Comparison of ENCODE assay signal across 13 cellular contexts in the genomic region with DNA sequence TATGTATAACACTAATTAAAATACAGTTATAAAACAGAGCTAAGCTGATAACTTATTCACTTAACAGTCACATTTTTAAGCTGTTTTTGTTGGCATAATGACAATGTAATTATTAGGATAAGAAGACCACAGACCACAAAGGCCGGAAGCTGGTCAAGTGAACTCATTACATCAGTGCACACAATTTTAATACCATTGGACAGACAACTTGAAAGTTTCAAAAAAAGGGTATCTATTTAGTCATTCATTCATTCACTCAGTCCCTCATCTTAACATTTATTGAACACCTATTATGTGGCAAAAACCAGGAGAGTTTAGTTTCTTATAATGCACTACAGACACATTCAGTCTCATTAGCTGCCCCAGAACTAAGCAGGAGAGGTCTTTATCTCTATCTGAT. TPM values are rescaled to one million over a fixed set of nuclear protein-coding genes. Genes with fewer than 3 reads are reported as not detected.
DNase-seq lines count a peak whose midpoint lies in the region; ATAC-seq, FAIRE-seq and TF ChIP-seq lines count a peak whose summit lies in the region.
"Had no signal": no experiment of that assay in that cellular context is flagged by ENCODE, and none has a peak within 500 bp of the region (broad histone marks: within the 10 kb centered on the region; RNA-seq: fewer than 3 reads in every experiment).

No MANE protein-coding gene starts in this region.

- peaks cover 2% of the 10 kb centered on the region for H3K36me3 Mint-ChIP-seq in activated naive CD4-positive, alpha-beta T cell treated with anti-CD3 and anti-CD28 coated beads, Interleukin-2, amount 50 U/mL, for 24 hours
- H3K36me3 Mint-ChIP-seq: IgD-negative memory B cell had no signal

- no peaks in the 10 kb centered on the region for H3K9me3 Mint-ChIP-seq in activated naive CD4-positive, alpha-beta T cell treated with anti-CD3 and anti-CD28 coated beads, Interleukin-2, amount 50 U/mL, for 24 hours
- H3K9me3 Mint-ChIP-seq: endodermal cell, IgD-negative memory B cell had no signal

- H3K27ac Mint-ChIP-seq in activated naive CD4-positive, alpha-beta T cell treated with anti-CD3 and anti-CD28 coated beads, Interleukin-2, amount 50 U/mL, for 24 hours, result no peak overlapping the region
- H3K27ac Mint-ChIP-seq: endodermal cell had no signal

- H3K4me1 Mint-ChIP-seq in activated naive CD4-positive, alpha-beta T cell treated with anti-CD3 and anti-CD28 coated beads, Interleukin-2, amount 50 U/mL, for 24 hours, result peaks cover 90% of the 10 kb centered on the region

- 0% methylated on average over 1 of the region's 1 CpG for WGBS in mammary epithelial cell (ENCODE audit: low coverage, missing lambda C conversion rate)
- WGBS in small intestine, 3 donors, result 56 to 85% (median 56%) methylated on average over 1 of the region's 1 CpG

- H3K79me2 ChIP-seq in mammary epithelial cell (ENCODE audit: insufficient read depth, low read length), result peaks cover 78% of the 10 kb centered on the region

- H3K27me3 ChIP-seq in RWPE2 (ENCODE audit: insufficient read depth, poor library complexity, severe bottlenecking) (no peaks in the 10 kb centered on the region), mammary epithelial cell (ENCODE audit: insufficient read depth, low read length) (peaks cover 5% of the 10 kb centered on the region), small intestine (ENCODE audit: control insufficient read depth in 2 of 2, insufficient read depth in 2 of 2, low read length in 2 of 2) (no peaks in the 10 kb centered on the region), WERI-Rb-1 (ENCODE audit: insufficient read depth, low read depth, severe bottlenecking) (no peaks in the 10 kb centered on the region)

- no peaks in the 10 kb centered on the region for H3K27me3 Mint-ChIP-seq in activated naive CD4-positive, alpha-beta T cell treated with anti-CD3 and anti-CD28 coated beads, Interleukin-2, amount 50 U/mL, for 24 hours
- H3K27me3 Mint-ChIP-seq: IgD-negative memory B cell had no signal

- H3K27ac ChIP-seq in RWPE2 (ENCODE audit: poor library complexity, severe bottlenecking) (no peak overlapping the region), mammary epithelial cell (ENCODE audit: insufficient read depth, low read depth, low read length) (no peak overlapping the region), small intestine (ENCODE audit: low read depth in 1 of 2, low read length in 1 of 2) (no peak overlapping the region), WERI-Rb-1 (no peak overlapping the region)

- H3K36me3 ChIP-seq in RWPE2 (ENCODE audit: low read depth) (no peaks in the 10 kb centered on the region), mammary epithelial cell (ENCODE audit: insufficient read depth, low read length) (no peaks in the 10 kb centered on the region), small intestine (ENCODE audit: control insufficient read depth in 2 of 2, insufficient read depth in 2 of 2, low read length in 2 of 2) (no peaks in the 10 kb centered on the region), WERI-Rb-1 (no peaks in the 10 kb centered on the region)

- peak; percentile 50; the same call in 2 of the 3 replicates for ATAC-seq in RWPE2 (ENCODE audit: low read depth)

- no peak for DNase-seq in activated naive CD4-positive, alpha-beta T cell treated with Interleukin-2 at 50 U/mL for 16 hours
- no peak for DNase-seq in RWPE2 (ENCODE audit: low spot score)
- DNase-seq in mammary epithelial cell, result peak; percentile 66
- peak; percentile 18 for DNase-seq in small intestine
- no peak for DNase-seq in WERI-Rb-1
- DNase-seq in posterior cingulate gyrus, result no peak
- no peak for DNase-seq in stimulated activated CD8-positive, alpha-beta memory T cell treated with anti-CD3 and anti-CD28 coated beads, Interleukin-4, amount 100 ng/mL, for 48 hours
- DNase-seq: endodermal cell, NCI-H510A treated with DMSO at 0.1 percent for 48 hours, substantia nigra had no signal

- intact Hi-C loops in mammary epithelial cell (cut with micrococcal nuclease), result no loop called here
- intact Hi-C loops in posterior cingulate gyrus (cut with DNase I), result no loop called here

- H3K9me3 ChIP-seq in RWPE2 (ENCODE audit: severe bottlenecking) (no peaks in the 10 kb centered on the region), mammary epithelial cell (replicated peaks; ENCODE audit: insufficient read depth, low read length) (no peaks in the 10 kb centered on the region), small intestine (ENCODE audit: control insufficient read depth, low read depth) (no peaks in the 10 kb centered on the region), WERI-Rb-1 (ENCODE audit: severe bottlenecking) (no peaks in the 10 kb centered on the region)

- dilution Hi-C loops in mammary epithelial cell (cut with HindIII; ENCODE audit: low sequenced_read_pairs), result no loop called here

- H3K4me3 ChIP-seq in RWPE2 (ENCODE audit: severe bottlenecking), result no peak overlapping the region
- no peak overlapping the region for H3K4me3 ChIP-seq in mammary epithelial cell (replicated peaks in 1 of 3; ENCODE audit: insufficient read depth in 1 of 3, low read depth in 2 of 3, low read length in 3 of 3)
- H3K4me3 ChIP-seq in small intestine (ENCODE audit: low read depth in 1 of 2, low read length in 2 of 2), result no peak overlapping the region
- no peak overlapping the region for H3K4me3 ChIP-seq in WERI-Rb-1 (ENCODE audit: low read depth, low read length)

- peak overlapping the region; percentile 11 for H3K4me3 Mint-ChIP-seq in activated naive CD4-positive, alpha-beta T cell treated with anti-CD3 and anti-CD28 coated beads, Interleukin-2, amount 50 U/mL, for 24 hours
- H3K4me3 Mint-ChIP-seq: endodermal cell had no signal

- peaks cover 41% of the 10 kb centered on the region for H4K20me1 ChIP-seq in mammary epithelial cell (ENCODE audit: insufficient read depth, low read length)

- BruUV-seq in mammary epithelial cell (replicated peaks; lab: Mats Ljungman, UMichigan), result no TSS peak

- H2AFZ ChIP-seq in mammary epithelial cell (ENCODE audit: low read depth, low read length), result no peak overlapping the region

- no peak overlapping the region for H3K9ac ChIP-seq in mammary epithelial cell (ENCODE audit: insufficient read depth, low read length)

- TF ChIP-seq CTCF in RWPE2 (IDR thresholded peaks at IDR 0.05; ENCODE audit: poor library complexity, severe bottlenecking), result no peak
- TF ChIP-seq CTCF in mammary epithelial cell (conservative IDR thresholded peaks at IDR 0.05 in 1 of 2, IDR thresholded peaks at IDR 0.05 in 1 of 2; ENCODE audit: extremely low read depth in 1 of 2, insufficient read depth in 1 of 2, low read depth in 1 of 2, low read length in 2 of 2), result no peak
- TF ChIP-seq CTCF in WERI-Rb-1 (IDR thresholded peaks at IDR 0.05; ENCODE audit: low read depth, low read length), result no peak

- CTCF ChIA-PET in mammary epithelial cell (lab: Charles Lee; ENCODE audit: low non-redundant PET), result no interaction called here

- H3K4me1 ChIP-seq in RWPE2 (ENCODE audit: insufficient read depth, poor library complexity, severe bottlenecking) (peaks cover 40% of the 10 kb centered on the region), mammary epithelial cell (ENCODE audit: insufficient read depth, low read length) (peaks cover 16% of the 10 kb centered on the region), small intestine (ENCODE audit: control insufficient read depth in 2 of 2, insufficient read depth in 1 of 2, low read depth in 1 of 2, low read length in 1 of 2) (peaks cover 0 to 12% of the 10 kb centered on the region in 2 donors)

- H3K4me2 ChIP-seq in mammary epithelial cell (ENCODE audit: insufficient read depth, low read depth, low read length), result no peak overlapping the region

- in situ Hi-C loops in mammary epithelial cell (cut with MboI; ENCODE audit: low sequenced_read_pairs in 2 of 2), result no loop called here

- no peak for FAIRE-seq in small intestine (lab: Jason Lieb, UNC)
- FAIRE-seq: GM12892 had no signal

RNA-seq across cellular contexts. Expression of gene ERP44, which starts 11.6 kb away (rescaled TPM):
- 10 to 100 TPM; 11.0 to 16.9 TPM for total RNA-seq in mammary epithelial cell
- 8.2 TPM for polyA plus RNA-seq in mammary epithelial cell
- polyA minus RNA-seq in mammary epithelial cell, result 10.1 TPM
- polyA plus RNA-seq in small intestine, result 10 to 100 TPM; 11.9 to 26.1 (median 16.1) TPM

RNA-seq across cellular contexts. Expression of gene INVS, which starts 11.8 kb away (rescaled TPM):
- total RNA-seq in mammary epithelial cell, result 10 to 100 TPM; 21.0 to 22.8 TPM
- polyA plus RNA-seq in mammary epithelial cell (9.7 TPM), small intestine (1 to 10 TPM; 2.7 to 7.4 (median 5.4) TPM)
- 33.1 TPM for polyA minus RNA-seq in mammary epithelial cell

Comparison
In these comparisons a context has a peak if more than half of its experiments do, and no peak if none do; other contexts are left out.
1. DNase-seq: peak in mammary epithelial cell (single experiment) and small intestine (single experiment); none in activated naive CD4-positive, alpha-beta T cell treated with Interleukin-2 at 50 U/mL for 16 hours (single experiment), RWPE2 (single experiment), WERI-Rb-1 (single experiment), posterior cingulate gyrus (0 of 10) and stimulated activated CD8-positive, alpha-beta memory T cell treated with anti-CD3 and anti-CD28 coated beads, Interleukin-4, amount 100 ng/mL, for 48 hours (single experiment).